In genomic region chr5:42583322-42583721, GRCh38 we compare ENCODE assay signal across 8 cellular contexts.
A peak's percentile ranks its signal among the peaks of the same experiment; 100 is the strongest.
DNase-seq lines count a peak whose midpoint lies in the region; ATAC-seq and TF ChIP-seq lines count a peak whose summit lies in the region.

No MANE protein-coding gene starts in this region.

- no peak overlapping the region for H3K27ac ChIP-seq in CD4-positive, CD25-positive, alpha-beta regulatory T cell (ENCODE audit: insufficient read depth, low read length, poor library complexity, severe bottlenecking)

- H3K9me3 Mint-ChIP-seq in CD4-positive, CD25-positive, alpha-beta regulatory T cell: peaks cover 0 to 2% (median 0%) of the 10 kb centered on the region in 7 donors
- H3K9me3 Mint-ChIP-seq in MCF 10A (ENCODE audit: unreplicated experiment) (no peaks in the 10 kb centered on the region), immature natural killer cell (no peaks in the 10 kb centered on the region)

- no peak overlapping the region for H3K4me3 Mint-ChIP-seq in CD4-positive, CD25-positive, alpha-beta regulatory T cell
- H3K4me3 Mint-ChIP-seq in MCF 10A (ENCODE audit: unreplicated experiment): no peak overlapping the region
- no peak overlapping the region for H3K4me3 Mint-ChIP-seq in immature natural killer cell

- POLR2A ChIA-PET in MCF 10A (lab: Yijun Ruan, JAX): interaction anchor here (0.6 to 6.0 kb wide), 22 partner anchors 8 to 679 kb away, joined by 3 to 62 read pairs (median 4); partner anchors contain the start of genes GHR and RIMOC1

- H3K4me1 Mint-ChIP-seq in CD4-positive, CD25-positive, alpha-beta regulatory T cell: peaks cover 0 to 8% (median 1%) of the 10 kb centered on the region in 4 donors
- H3K4me1 Mint-ChIP-seq in MCF 10A (ENCODE audit: insufficient read depth, unreplicated experiment) (peaks cover 26% of the 10 kb centered on the region), immature natural killer cell (no peaks in the 10 kb centered on the region)

- no peak for ATAC-seq in CD4-positive, CD25-positive, alpha-beta regulatory T cell (ENCODE audit: low read depth in 2 of 2)
- ATAC-seq in GM18502 (IDR thresholded peaks at IDR 0.05; ENCODE audit: poor library complexity, unreplicated experiment) (peak; percentile 81), HG03196 (IDR thresholded peaks at IDR 0.05; ENCODE audit: unreplicated experiment) (no peak)

- H3K27me3 ChIP-seq in CD4-positive, CD25-positive, alpha-beta regulatory T cell (ENCODE audit: control insufficient read depth, insufficient read depth, low read length): peaks cover 5% of the 10 kb centered on the region

- H3K36me3 Mint-ChIP-seq in CD4-positive, CD25-positive, alpha-beta regulatory T cell: no peaks in the 10 kb centered on the region
- peaks cover 6% of the 10 kb centered on the region for H3K36me3 Mint-ChIP-seq in MCF 10A (ENCODE audit: insufficient read depth, unreplicated experiment)
- H3K36me3 Mint-ChIP-seq in immature natural killer cell: no peaks in the 10 kb centered on the region

- H3K4me3 ChIP-seq in CD4-positive, CD25-positive, alpha-beta regulatory T cell (ENCODE audit: low read depth, low read length): no peak overlapping the region

- CTCF ChIA-PET in MCF 10A (lab: Yijun Ruan, JAX): interaction anchor here (0.6 to 9.5 kb wide), 47 partner anchors 8 to 885 kb away, joined by 3 to 113 read pairs (median 4); partner anchors contain the start of gene GHR

- TF ChIP-seq CTCF in MCF 10A (IDR thresholded peaks at IDR 0.05; ENCODE audit: unreplicated experiment): peak; percentile 72

- no peak overlapping the region for H3K27ac Mint-ChIP-seq in CD4-positive, CD25-positive, alpha-beta regulatory T cell
- H3K27ac Mint-ChIP-seq in MCF 10A (ENCODE audit: low read depth, unreplicated experiment) (no peak overlapping the region), immature natural killer cell (no peak overlapping the region)

- BruUV-seq in MCF 10A (replicated peaks; lab: Mats Ljungman, UMichigan): no TSS peak

- intact Hi-C loops in MCF 10A (cut with micrococcal nuclease): loop anchor here (1.0 to 10.0 kb wide), 7 partner anchors 69 to 727 kb away; partner anchors contain the start of gene GHR

- H3K36me3 ChIP-seq in CD4-positive, CD25-positive, alpha-beta regulatory T cell (ENCODE audit: control insufficient read depth, insufficient read depth, low read length): no peaks in the 10 kb centered on the region

- no peaks in the 10 kb centered on the region for H3K4me1 ChIP-seq in CD4-positive, CD25-positive, alpha-beta regulatory T cell (ENCODE audit: control insufficient read depth, insufficient read depth, low read length, poor library complexity, severe bottlenecking)

- no peaks in the 10 kb centered on the region for H3K9me3 ChIP-seq in CD4-positive, CD25-positive, alpha-beta regulatory T cell (ENCODE audit: control insufficient read depth in 2 of 2, low read length in 2 of 2)

- H3K27me3 Mint-ChIP-seq in CD4-positive, CD25-positive, alpha-beta regulatory T cell: peaks cover 5% of the 10 kb centered on the region
- no peaks in the 10 kb centered on the region for H3K27me3 Mint-ChIP-seq in MCF 10A (ENCODE audit: insufficient read depth, unreplicated experiment)
- peaks cover 0 to 5% (median 5%) of the 10 kb centered on the region in 3 donors for H3K27me3 Mint-ChIP-seq in immature natural killer cell (ENCODE audit: low read depth in 3 of 3)

- peak in 2 of 3 donors; percentile 19 to 45 for DNase-seq in CD4-positive, CD25-positive, alpha-beta regulatory T cell
- DNase-seq in HK-2 (ENCODE audit: unreplicated experiment) (peak; percentile 23), OCI-M1 (lab: John Stamatoyannopoulos, UW) (peak; percentile 83), MCF 10A (ENCODE audit: unreplicated experiment) (peak; percentile 88), immature natural killer cell (peak; percentile 24 to 38 (median 28))
- DNase-seq in stimulated activated CD4-positive, alpha-beta T cell treated with anti-CD3 and anti-CD28 coated beads, Interleukin-4, amount 100 ng/mL, for 48 hours (ENCODE audit: low read depth in 2 of 2): peak; percentile 4 to 19

Comparison
In these comparisons a context has a peak if more than half of its experiments do, and no peak if none do; other contexts are left out.
1. DNase-seq: peak in every context shown above with its lines; median percentile 88 in MCF 10A; 83 in OCI-M1; 32 in CD4-positive, CD25-positive, alpha-beta regulatory T cell; 28 in immature natural killer cell; 23 in HK-2; 12 in stimulated activated CD4-positive, alpha-beta T cell treated with anti-CD3 and anti-CD28 coated beads, Interleukin-4, amount 100 ng/mL, for 48 hours.